In the genomic region with DNA sequence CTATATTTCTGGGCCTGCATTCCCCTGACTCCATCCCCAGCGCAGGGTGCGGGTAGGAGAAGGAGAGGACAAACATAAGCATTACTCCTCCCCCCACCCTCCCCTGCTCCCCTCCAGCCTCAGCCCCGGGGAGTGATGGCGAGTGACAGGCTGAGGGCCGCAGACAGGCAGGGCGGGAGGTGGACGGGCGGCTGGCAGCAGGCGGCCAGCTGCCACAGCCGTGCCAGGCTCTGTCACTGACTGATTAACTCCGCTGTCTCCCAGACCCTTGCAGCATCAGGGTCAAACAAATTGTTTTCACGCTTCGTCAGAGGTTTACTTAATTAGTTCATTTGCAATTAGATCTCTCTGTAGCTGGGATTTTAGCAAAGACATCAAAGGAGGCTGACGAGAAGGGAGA, we compare ENCODE assay signal across 20 cellular contexts. TPM values are rescaled to one million over a fixed set of nuclear protein-coding genes. Genes with fewer than 3 reads are reported as not detected.
"Had no signal": no experiment of that assay in that cellular context is flagged by ENCODE, and none has a peak within 500 bp of the region (broad histone marks: within the 10 kb centered on the region; RNA-seq: fewer than 3 reads in every experiment).

No MANE protein-coding gene starts in this region.

- H3K4me1 ChIP-seq: adrenal gland, foreskin keratinocyte, upper lobe of right lung had no signal

- H3K27me3 ChIP-seq: adrenal gland, foreskin keratinocyte, testis, upper lobe of right lung had no signal

- H3K4me3 ChIP-seq: adrenal gland, skin epidermis, testis, upper lobe of right lung had no signal

- DNase-seq: activated CD4-positive, alpha-beta T cell treated with anti-CD3 and anti-CD28 coated beads for 1 hour; activated CD4-positive, alpha-beta T cell treated with anti-CD3 and anti-CD28 coated beads, Interleukin-2, amount 50 U/mL, for 48 hours; activated CD8-positive, alpha-beta memory T cell treated with anti-CD3 and anti-CD28 coated beads, Interleukin-2, amount 10 ng/mL, durations not matched to agents 7 days and 5 days; activated T-cell treated with anti-CD3 and anti-CD28 coated beads, Interleukin-2, amount 50 U/mL, for 1 hour; cortex of kidney; effector memory CD4-positive, alpha-beta T cell; foreskin keratinocyte; mesenchymal stem cell; natural killer cell; right cardiac atrium; stimulated activated CD4-positive, alpha-beta T cell treated with anti-CD3 and anti-CD28 coated beads, Interleukin-15, amount 100 ng/mL, for 24 hours; stimulated activated CD4-positive, alpha-beta T cell treated with anti-CD3 and anti-CD28 coated beads, Interleukin-4, amount 100 ng/mL, for 1 hour; stimulated activated naive CD4-positive, alpha-beta T cell treated with Interleukin-2 at 50 U/mL for 16 hours; T1000; testis; upper lobe of right lung had no signal

- H3K9me3 Mint-ChIP-seq: activated naive CD4-positive, alpha-beta T cell treated with anti-CD3 and anti-CD28 coated beads, Interleukin-2, amount 50 U/mL, for 24 hours; central memory CD8-positive, alpha-beta T cell; natural killer cell had no signal

- H3K36me3 Mint-ChIP-seq: activated CD8-positive, alpha-beta memory T cell treated with anti-CD3 and anti-CD28 coated beads, Interleukin-2, amount 10 ng/mL, durations not matched to agents 7 days and 5 days; natural killer cell had no signal

- H3K27ac Mint-ChIP-seq: activated CD8-positive, alpha-beta memory T cell treated with anti-CD3 and anti-CD28 coated beads, Interleukin-2, amount 10 ng/mL, durations not matched to agents 7 days and 5 days; activated naive CD4-positive, alpha-beta T cell treated with anti-CD3 and anti-CD28 coated beads, Interleukin-2, amount 50 U/mL, for 24 hours; natural killer cell had no signal

- H3K27ac ChIP-seq: foreskin keratinocyte, skin epidermis, testis, upper lobe of right lung had no signal

- H3K4me3 Mint-ChIP-seq: activated CD8-positive, alpha-beta memory T cell treated with anti-CD3 and anti-CD28 coated beads, Interleukin-2, amount 10 ng/mL, durations not matched to agents 7 days and 5 days; activated naive CD4-positive, alpha-beta T cell treated with anti-CD3 and anti-CD28 coated beads, Interleukin-2, amount 50 U/mL, for 24 hours; central memory CD8-positive, alpha-beta T cell; natural killer cell had no signal

- ATAC-seq: activated CD8-positive, alpha-beta memory T cell treated with anti-CD3 and anti-CD28 coated beads, Interleukin-2, amount 10 ng/mL, durations not matched to agents 7 days and 5 days; foreskin keratinocyte; natural killer cell; right cardiac atrium; upper lobe of right lung had no signal

- H3K9me3 ChIP-seq: adrenal gland, testis, upper lobe of right lung had no signal

- H3K4me1 Mint-ChIP-seq: activated naive CD4-positive, alpha-beta T cell treated with anti-CD3 and anti-CD28 coated beads, Interleukin-2, amount 50 U/mL, for 24 hours had no signal

RNA-seq across cellular contexts. Expression of gene MDFI, which starts 50.2 kb away (rescaled TPM):
- total RNA-seq: activated CD8-positive, alpha-beta memory T cell treated with anti-CD3 and anti-CD28 coated beads, Interleukin-2, amount 10 ng/mL, durations not matched to agents 7 days and 5 days; natural killer cell had no signal
